Comparison of ENCODE assay signal across 1 cellular context in genomic region chr4:22762548-22762947, GRCh38.
TF ChIP-seq lines count a peak whose summit lies in the region.

No MANE protein-coding gene starts in this region.

TF ChIP-seq in H1, 55 proteins besides CTCF, POLR2A, EP300 and RAD21 (continued from another document):
- TF ChIP-seq E2F6 (IDR thresholded peaks at IDR 0.05) (no peak), SP2 (IDR thresholded peaks at IDR 0.05; ENCODE audit: low read length) (no peak), TEAD4 (IDR thresholded peaks at IDR 0.05; ENCODE audit: low read depth, low read length) (no peak), NANOG (IDR thresholded peaks at IDR 0.05; ENCODE audit: insufficient read depth, low read depth, low read length, poor library complexity, severe bottlenecking) (no peak), EGR1 (IDR thresholded peaks at IDR 0.05; ENCODE audit: borderline replicate concordance, low read depth, low read length) (no peak), ATF3 (IDR thresholded peaks at IDR 0.05; ENCODE audit: insufficient read depth, low read depth, low read length) (no peak)
